Comparison of ENCODE assay signal across 12 cellular contexts in genomic region chr7:33669251-33669670, GRCh38.
DNase-seq lines count a peak whose midpoint lies in the region; ATAC-seq, FAIRE-seq and TF ChIP-seq lines count a peak whose summit lies in the region.
"Had no signal": no experiment of that assay in that cellular context is flagged by ENCODE, and none has a peak within 500 bp of the region (broad histone marks: within the 10 kb centered on the region; RNA-seq: fewer than 3 reads in every experiment).

No MANE protein-coding gene starts in this region.

- POLR2A ChIA-PET in A549 (lab: Yijun Ruan, JAX): no interaction called here

- TF ChIP-seq CTCF in A549 (IDR thresholded peaks at IDR 0.05): no peak
- TF ChIP-seq CTCF in kidney epithelial cell (IDR thresholded peaks at IDR 0.05; ENCODE audit: insufficient read depth, low read length, poor library complexity, severe bottlenecking): no peak

- DNase-seq in A549 (ENCODE audit: low read depth in 1 of 2, low spot score in 1 of 2) (peak in 1 of 2 experiments; percentile 41), NCI-H1417 (lab: John Stamatoyannopoulos, UW) (peak; percentile 33 to 86 (median 61)), SHP77 treated with DMSO at 0.1 percent for 48 hours (lab: John Stamatoyannopoulos, UW) (peak; percentile 83), kidney epithelial cell (ENCODE audit: low read depth) (peak; percentile 51), NOMO-1 (lab: John Stamatoyannopoulos, UW; ENCODE audit: unreplicated experiment in 2 of 2) (no peak), HCEC 1CT (no peak), AG08396 (ENCODE audit: low spot score) (no peak)
- DNase-seq: activated CD4-positive, alpha-beta T cell treated with anti-CD3 and anti-CD28 coated beads, Interleukin-2, amount 10 ng/mL, durations not matched to agents 7 days and 5 days; GOT3; MV-4-11 had no signal

- H3K4me1 ChIP-seq in A549: peaks cover 9% of the 10 kb centered on the region

- peak overlapping the region; percentile 43 for H3K4me2 ChIP-seq in A549

- no peaks in the 10 kb centered on the region for H3K9me3 ChIP-seq in A549

- H3K36me3 ChIP-seq in kidney epithelial cell (ENCODE audit: control insufficient read depth, insufficient read depth, low read length): no peaks in the 10 kb centered on the region

- 12% methylated on average over 5 of the region's 5 CpGs for WGBS in A549 (ENCODE audit: missing lambda C conversion rate)

- no peak for TF ChIP-seq POLR2A in A549 (IDR thresholded peaks at IDR 0.05; ENCODE audit: low read length)

- CTCF ChIA-PET in A549 (lab: Yijun Ruan, JAX): interaction anchor here (1.7 kb wide), 1 partner anchor 11 kb away, joined by 6 read pairs; no protein-coding TSS in a partner anchor

- no peak for FAIRE-seq in A549 (lab: Jason Lieb, UNC)
- FAIRE-seq: endometrium had no signal

- H3K27me3 ChIP-seq in kidney epithelial cell (ENCODE audit: control insufficient read depth, insufficient read depth, low read length): no peaks in the 10 kb centered on the region

- TF ChIP-seq RAD21 in A549 (conservative IDR thresholded peaks at IDR 0.05 in 1 of 2, IDR thresholded peaks at IDR 0.05 in 1 of 2): no peak

- H3K27ac ChIP-seq in A549: no peak overlapping the region

- peak; percentile 43 to 58; a peak in 4 of 6 replicates for ATAC-seq in A549
- no peak for ATAC-seq in HG03196 (IDR thresholded peaks at IDR 0.05; ENCODE audit: unreplicated experiment)

- no peak overlapping the region for H3K4me3 ChIP-seq in A549
- no peak overlapping the region for H3K4me3 ChIP-seq in kidney epithelial cell (ENCODE audit: low read depth, low read length)

- no peak for TF ChIP-seq EP300 in A549 (IDR thresholded peaks at IDR 0.05)

TF ChIP-seq in A549, 52 proteins besides CTCF, POLR2A, EP300 and RAD21:
- TF ChIP-seq FOSL2 (IDR thresholded peaks at IDR 0.05) (no peak), FOSL2 (CRISPR knock-in tag; IDR thresholded peaks at IDR 0.05) (peak; percentile 46), NR3C1 (IDR thresholded peaks at IDR 0.05) (no peak), FOSB (CRISPR knock-in tag; IDR thresholded peaks at IDR 0.05) (no peak), RARB (CRISPR knock-in tag; IDR thresholded peaks at IDR 0.05) (no peak), RNF2 (IDR thresholded peaks at IDR 0.05; ENCODE audit: borderline replicate concordance, low read depth) (no peak), KDM5A (IDR thresholded peaks at IDR 0.05) (no peak), SMC3 (IDR thresholded peaks at IDR 0.05) (no peak)

Comparison
In these comparisons a context has a peak if more than half of its experiments do, and no peak if none do; other contexts are left out.
1. DNase-seq: peak in NCI-H1417 (3 of 3), SHP77 treated with DMSO at 0.1 percent for 48 hours (single experiment) and kidney epithelial cell (single experiment); none in NOMO-1 (0 of 2), HCEC 1CT (single experiment) and AG08396 (single experiment).